Comparison of ENCODE assay signal across 11 cellular contexts in genomic region chr14:68637106-68638021, GRCh38.
A peak's percentile ranks its signal among the peaks of the same experiment; 100 is the strongest.
DNase-seq lines count a peak whose midpoint lies in the region; ATAC-seq, FAIRE-seq and TF ChIP-seq lines count a peak whose summit lies in the region.
"Had no signal": no experiment of that assay in that cellular context is flagged by ENCODE, and none has a peak within 500 bp of the region (broad histone marks: within the 10 kb centered on the region; RNA-seq: fewer than 3 reads in every experiment).

No MANE protein-coding gene starts in this region.

- no peaks in the 10 kb centered on the region for H3K27me3 Mint-ChIP-seq in CD4-positive, alpha-beta T cell
- H3K27me3 Mint-ChIP-seq: memory B cell had no signal

- no peaks in the 10 kb centered on the region for H3K4me1 Mint-ChIP-seq in CD4-positive, alpha-beta T cell (ENCODE audit: low read depth)

- TF ChIP-seq POLR2A in GM12878 (IDR thresholded peaks at IDR 0.05; ENCODE audit: low read depth, low read length) (no peak), GM12891 (IDR thresholded peaks at IDR 0.05; ENCODE audit: low read depth, low read length) (no peak)

- H3K36me3 ChIP-seq in GM12878 (ENCODE audit: control insufficient read depth in 2 of 2, insufficient read depth in 2 of 2, low read length in 1 of 2) (no peaks in the 10 kb centered on the region), right atrium auricular region (no peaks in the 10 kb centered on the region), psoas muscle (ENCODE audit: insufficient read depth in 1 of 2, low read depth in 1 of 2) (no peaks in the 10 kb centered on the region)

- no peaks in the 10 kb centered on the region for H4K20me1 ChIP-seq in GM12878 (ENCODE audit: control insufficient read depth, insufficient read depth)

- H3K9me3 Mint-ChIP-seq in CD4-positive, alpha-beta T cell, result peaks cover 4% of the 10 kb centered on the region

- BruUV-seq in GM12878 (replicated peaks; lab: Mats Ljungman, UMichigan), result no TSS peak

- TF ChIP-seq EP300 in GM12878 (IDR thresholded peaks at IDR 0.05; ENCODE audit: borderline replicate concordance in 1 of 2, control insufficient read depth in 1 of 2, low read depth in 2 of 2, low read length in 2 of 2), result no peak

- no peak overlapping the region for H3K9ac ChIP-seq in GM12878 (ENCODE audit: control insufficient read depth, insufficient read depth, low read length)

- H2AFZ ChIP-seq in GM12878 (ENCODE audit: control insufficient read depth, low read depth, low read length), result no peak overlapping the region

- H3K27ac ChIP-seq in CD4-positive, alpha-beta T cell (ENCODE audit: low read depth, low read length), result no peak overlapping the region
- H3K27ac ChIP-seq in GM12878 (ENCODE audit: control insufficient read depth, insufficient read depth), result no peak overlapping the region
- peak overlapping the region; percentile 61 to 67 for H3K27ac ChIP-seq in right atrium auricular region
- H3K27ac ChIP-seq in psoas muscle, result peak overlapping the region; percentile 7

- TF ChIP-seq RAD21 in GM12878 (IDR thresholded peaks at IDR 0.05; ENCODE audit: insufficient read depth, low read depth, low read length), result no peak

- H3K27me3 ChIP-seq in CD4-positive, alpha-beta T cell (ENCODE audit: control insufficient read depth, insufficient read depth, low read length), result no peaks in the 10 kb centered on the region
- H3K27me3 ChIP-seq in GM12878 (replicated peaks in 1 of 2; ENCODE audit: control insufficient read depth in 2 of 2, insufficient read depth in 2 of 2, low read length in 1 of 2) (no peaks in the 10 kb centered on the region), right atrium auricular region (no peaks in the 10 kb centered on the region), psoas muscle (ENCODE audit: insufficient read depth in 3 of 3, low read length in 2 of 3) (no peaks in the 10 kb centered on the region)

- intact Hi-C loops in CD4-positive, alpha-beta T cell (cut with DNase I, micrococcal nuclease), result no loop called here
- intact Hi-C loops in GM12878 (cut with micrococcal nuclease; ENCODE audit: unreplicated experiment) (no loop called here), psoas muscle (cut with DNase I) (no loop called here)

- SMC1A ChIA-PET in GM12878 (lab: Charles Lee; ENCODE audit: uncharacterized antibody, unreplicated experiment), result interaction anchor here (2.1 kb wide), 1 partner anchor 8 kb away, joined by 7 read pairs; no protein-coding TSS in a partner anchor

- WGBS in GM12878 (ENCODE audit: insufficient coverage, insufficient replicate concordance, low lambda C conversion rate, missing lambda C conversion rate), result 64% methylated on average over 13 of the region's 13 CpGs
- 69 to 79% (median 70%) methylated on average over 13 of the region's 13 CpGs for WGBS in psoas muscle, 3 donors

- DNase-seq in CD4-positive, alpha-beta T cell, result peak in 2 of 10 experiments; percentile 16 to 24
- DNase-seq in GM12878 (ENCODE audit: low read depth, low spot score) (no peak), right atrium auricular region (ENCODE audit: low spot score) (peak; percentile 77), psoas muscle (peak in 1 of 2 donors; percentile 39), SIG-M5 treated with dmso at 0.1 percent for 504 hours (lab: John Stamatoyannopoulos, UW; ENCODE audit: unreplicated experiment) (no peak), GM12891 (ENCODE audit: insufficient read length, low spot score) (no peak), HK-2 (ENCODE audit: unreplicated experiment) (no peak), KG1 (lab: John Stamatoyannopoulos, UW) (no peak)
- DNase-seq: activated CD8-positive, alpha-beta memory T cell treated with anti-CD3 and anti-CD28 coated beads, Interleukin-2, amount 50 U/mL, for 4 hours had no signal

- H3K9me3 ChIP-seq in CD4-positive, alpha-beta T cell (ENCODE audit: control insufficient read depth, low read length), result peaks cover 7% of the 10 kb centered on the region
- H3K9me3 ChIP-seq in GM12878 (replicated peaks; ENCODE audit: control insufficient read depth, insufficient read depth, low read length) (no peaks in the 10 kb centered on the region; the same call in 1 of the 3 replicates), right atrium auricular region (peaks cover 0 to 8% of the 10 kb centered on the region in 2 donors), psoas muscle (peaks cover 20% of the 10 kb centered on the region)

- FAIRE-seq in GM12878 (lab: Jason Lieb, UNC) (peak; percentile 13), GM12891 (lab: Jason Lieb, UNC) (no peak)
- FAIRE-seq: RCC 7860 had no signal

- TF ChIP-seq CTCF in CD4-positive, alpha-beta T cell (IDR thresholded peaks at IDR 0.05), result no peak
- TF ChIP-seq CTCF in GM12878 (IDR thresholded peaks at IDR 0.05 in 2 of 3, conservative IDR thresholded peaks at IDR 0.05 in 1 of 3; ENCODE audit: control insufficient read depth in 2 of 3, extremely low read depth in 1 of 3, insufficient read depth in 1 of 3, low read depth in 3 of 3, low read length in 3 of 3) (no peak), right atrium auricular region (IDR thresholded peaks at IDR 0.05) (no peak), psoas muscle (IDR thresholded peaks at IDR 0.05) (no peak)

- CTCF ChIA-PET in CD4-positive, alpha-beta T cell (lab: Charles Lee), result no interaction called here
- CTCF ChIA-PET in GM12878 (lab: Yijun Ruan, JAX), result no interaction called here

- RAD21 ChIA-PET in GM12878 (lab: Charles Lee; ENCODE audit: unreplicated experiment), result interaction anchor here (1.1 kb wide), 1 partner anchor 123 kb away, joined by 3 read pairs; no protein-coding TSS in a partner anchor

- in situ Hi-C loops in GM12878 (cut with MboI), result no loop called here

- H3K4me3 Mint-ChIP-seq in CD4-positive, alpha-beta T cell, result no peak overlapping the region
- H3K4me3 Mint-ChIP-seq: memory B cell had no signal

- H3K27ac Mint-ChIP-seq in CD4-positive, alpha-beta T cell, result no peak overlapping the region
- H3K27ac Mint-ChIP-seq: memory B cell had no signal

- H3K4me1 ChIP-seq in GM12878 (ENCODE audit: control insufficient read depth, insufficient read depth, low read length), result peaks cover 4% of the 10 kb centered on the region; the same call in 1 of the 2 replicates
- H3K4me1 ChIP-seq in right atrium auricular region, result peaks cover 0 to 44% of the 10 kb centered on the region in 2 donors
- peaks cover 31% of the 10 kb centered on the region for H3K4me1 ChIP-seq in psoas muscle

- no peaks in the 10 kb centered on the region for H3K79me2 ChIP-seq in GM12878 (ENCODE audit: control insufficient read depth, insufficient read depth, low read length)

- POLR2A ChIA-PET in CD4-positive, alpha-beta T cell (lab: Charles Lee), result interaction anchor here (0.5 to 1.4 kb wide), 3 partner anchors 9 to 48 kb away, joined by 3 to 4 read pairs (median 3); no protein-coding TSS in a partner anchor
- POLR2A ChIA-PET in GM12878 (lab: Charles Lee), result interaction anchor here (0.7 to 1.6 kb wide), 2 partner anchors 11 to 45 kb away, joined by 4 to 5 read pairs; no protein-coding TSS in a partner anchor

- H3K4me2 ChIP-seq in GM12878 (ENCODE audit: control insufficient read depth, insufficient read depth), result no peak overlapping the region

- no peaks in the 10 kb centered on the region for H3K36me3 Mint-ChIP-seq in CD4-positive, alpha-beta T cell (ENCODE audit: low read depth)

- H3K4me3 ChIP-seq in GM12878 (no peak overlapping the region), right atrium auricular region (no peak overlapping the region), psoas muscle (no peak overlapping the region)

- ATAC-seq in CD4-positive, alpha-beta T cell (ENCODE audit: poor library complexity), result peak; percentile 51
- no peak for ATAC-seq in GM12878
- peak in 2 of 4 donors; percentile 15 to 45 for ATAC-seq in psoas muscle

TF ChIP-seq in GM12878, 131 proteins besides CTCF, POLR2A, EP300 and RAD21 (continues in another document):
- TF ChIP-seq EZH2 (IDR thresholded peaks at IDR 0.05; ENCODE audit: borderline replicate concordance, control insufficient read depth, low read depth, low read length) (no peak), ZNF24 (IDR thresholded peaks at IDR 0.05) (no peak)
- TF ChIP-seq, protein P1, sequence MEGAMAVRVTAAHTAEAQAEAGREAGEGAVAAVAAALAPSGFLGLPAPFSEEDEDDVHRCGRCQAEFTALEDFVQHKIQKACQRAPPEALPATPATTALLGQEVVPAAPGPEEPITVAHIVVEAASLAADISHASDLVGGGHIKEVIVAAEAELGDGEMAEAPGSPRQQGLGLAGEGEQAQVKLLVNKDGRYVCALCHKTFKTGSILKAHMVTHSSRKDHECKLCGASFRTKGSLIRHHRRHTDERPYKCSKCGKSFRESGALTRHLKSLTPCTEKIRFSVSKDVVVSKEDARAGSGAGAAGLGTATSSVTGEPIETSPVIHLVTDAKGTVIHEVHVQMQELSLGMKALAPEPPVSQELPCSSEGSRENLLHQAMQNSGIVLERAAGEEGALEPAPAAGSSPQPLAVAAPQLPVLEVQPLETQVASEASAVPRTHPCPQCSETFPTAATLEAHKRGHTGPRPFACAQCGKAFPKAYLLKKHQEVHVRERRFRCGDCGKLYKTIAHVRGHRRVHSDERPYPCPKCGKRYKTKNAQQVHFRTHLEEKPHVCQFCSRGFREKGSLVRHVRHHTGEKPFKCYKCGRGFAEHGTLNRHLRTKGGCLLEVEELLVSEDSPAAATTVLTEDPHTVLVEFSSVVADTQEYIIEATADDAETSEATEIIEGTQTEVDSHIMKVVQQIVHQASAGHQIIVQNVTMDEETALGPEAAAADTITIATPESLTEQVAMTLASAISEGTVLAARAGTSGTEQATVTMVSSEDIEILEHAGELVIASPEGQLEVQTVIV (IDR thresholded peaks at IDR 0.05; ENCODE audit: borderline replicate concordance, partially characterized antibody), result no peak

TF ChIP-seq in GM12891, 5 proteins besides CTCF, POLR2A, EP300 and RAD21:
- TF ChIP-seq PAX5 (IDR thresholded peaks at IDR 0.05; ENCODE audit: insufficient read depth, low read length, severe bottlenecking) (no peak), POLR2AphosphoS5 (IDR thresholded peaks at IDR 0.05; ENCODE audit: low read depth, low read length) (no peak), SPI1 (IDR thresholded peaks at IDR 0.05; ENCODE audit: low read depth, low read length) (no peak), TAF1 (IDR thresholded peaks at IDR 0.05; ENCODE audit: low read depth, low read length) (no peak), POU2F2 (IDR thresholded peaks at IDR 0.05; ENCODE audit: low read depth, low read length) (no peak)

Comparison
In these comparisons a context has a peak if more than half of its experiments do, and no peak if none do; other contexts are left out.
1. H3K27ac ChIP-seq: peak in right atrium auricular region (2 of 2) and psoas muscle (single experiment); none in CD4-positive, alpha-beta T cell (single experiment) and GM12878 (single experiment).